ENCODE assay signal across 1 cellular context in the genomic region with DNA sequence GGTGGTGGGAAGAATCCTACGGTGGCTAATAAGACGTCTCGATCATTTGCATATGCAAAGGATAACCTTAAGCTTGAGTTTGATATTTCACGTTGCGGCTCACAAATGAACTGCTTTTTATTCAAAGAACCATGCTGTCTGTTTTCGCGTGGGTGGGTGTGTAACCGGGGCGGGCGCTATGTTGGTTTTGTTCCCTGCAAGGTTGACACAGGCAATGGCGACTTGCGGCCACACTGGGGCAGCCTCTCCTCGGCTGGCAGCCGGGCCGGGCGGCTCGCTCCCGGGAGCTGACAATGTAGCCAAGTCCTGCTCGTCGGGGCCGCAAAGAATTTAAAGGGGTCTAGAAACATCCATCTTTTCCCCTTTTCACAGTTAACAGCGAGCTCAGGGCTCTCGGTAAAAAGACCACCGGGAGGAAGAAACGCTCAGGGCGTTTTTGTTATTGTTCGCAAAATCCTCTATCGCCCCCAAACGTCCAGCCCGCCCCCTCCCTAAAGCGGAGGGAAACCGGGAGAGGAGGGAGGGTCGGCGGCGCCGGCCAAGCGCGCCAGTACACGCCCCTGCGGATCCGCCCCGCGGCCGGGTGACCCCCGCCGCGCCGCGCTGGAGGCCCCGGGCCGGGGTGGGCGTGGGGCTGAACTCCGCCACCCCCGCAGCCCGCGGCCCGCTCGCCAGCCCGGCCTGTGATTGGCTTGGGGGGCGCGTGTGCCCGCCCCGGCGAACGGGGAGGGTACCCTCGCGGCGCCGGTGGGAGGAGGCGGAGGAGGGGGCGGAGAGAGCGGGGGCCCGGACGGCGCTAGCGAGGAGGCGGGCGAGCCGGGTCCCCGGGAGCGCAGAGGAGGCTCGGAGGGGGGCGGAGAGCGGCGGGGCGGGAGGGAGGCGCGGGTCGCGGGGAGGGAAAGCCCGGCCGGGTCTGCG.
TF ChIP-seq lines count a peak whose summit lies in the region.

TSS of gene NEDD4L (plus strand) at position 775 of the 918 bp plus-strand sequence. CDS start 435 bp downstream, outside the sequence.

TF ChIP-seq in HEK293, 187 proteins besides CTCF, POLR2A, EP300 and RAD21 (continued from another document and continues in another):
- TF ChIP-seq, protein P1, sequence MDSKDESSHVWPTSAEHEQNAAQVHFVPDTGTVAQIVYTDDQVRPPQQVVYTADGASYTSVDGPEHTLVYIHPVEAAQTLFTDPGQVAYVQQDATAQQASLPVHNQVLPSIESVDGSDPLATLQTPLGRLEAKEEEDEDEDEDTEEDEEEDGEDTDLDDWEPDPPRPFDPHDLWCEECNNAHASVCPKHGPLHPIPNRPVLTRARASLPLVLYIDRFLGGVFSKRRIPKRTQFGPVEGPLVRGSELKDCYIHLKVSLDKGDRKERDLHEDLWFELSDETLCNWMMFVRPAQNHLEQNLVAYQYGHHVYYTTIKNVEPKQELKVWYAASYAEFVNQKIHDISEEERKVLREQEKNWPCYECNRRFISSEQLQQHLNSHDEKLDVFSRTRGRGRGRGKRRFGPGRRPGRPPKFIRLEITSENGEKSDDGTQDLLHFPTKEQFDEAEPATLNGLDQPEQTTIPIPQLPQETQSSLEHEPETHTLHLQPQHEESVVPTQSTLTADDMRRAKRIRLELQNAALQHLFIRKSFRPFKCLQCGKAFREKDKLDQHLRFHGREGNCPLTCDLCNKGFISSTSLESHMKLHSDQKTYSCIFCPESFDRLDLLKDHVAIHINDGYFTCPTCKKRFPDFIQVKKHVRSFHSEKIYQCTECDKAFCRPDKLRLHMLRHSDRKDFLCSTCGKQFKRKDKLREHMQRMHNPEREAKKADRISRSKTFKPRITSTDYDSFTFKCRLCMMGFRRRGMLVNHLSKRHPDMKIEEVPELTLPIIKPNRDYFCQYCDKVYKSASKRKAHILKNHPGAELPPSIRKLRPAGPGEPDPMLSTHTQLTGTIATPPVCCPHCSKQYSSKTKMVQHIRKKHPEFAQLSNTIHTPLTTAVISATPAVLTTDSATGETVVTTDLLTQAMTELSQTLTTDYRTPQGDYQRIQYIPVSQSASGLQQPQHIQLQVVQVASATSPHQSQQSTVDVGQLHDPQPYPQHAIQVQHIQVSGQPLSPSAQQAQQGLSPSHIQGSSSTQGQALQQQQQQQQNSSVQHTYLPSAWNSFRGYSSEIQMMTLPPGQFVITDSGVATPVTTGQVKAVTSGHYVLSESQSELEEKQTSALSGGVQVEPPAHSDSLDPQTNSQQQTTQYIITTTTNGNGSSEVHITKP (tag by site-specific recombination; IDR thresholded peaks at IDR 0.05) = peak; percentile 59; the same call in 1 of the 2 replicates
- TF ChIP-seq ZNF169 (tag by site-specific recombination; IDR thresholded peaks at IDR 0.05) = no peak
- TF ChIP-seq ZNF701 (tag by site-specific recombination; IDR thresholded peaks at IDR 0.05) = no peak
- no peak for TF ChIP-seq ZNF404 (tag by site-specific recombination; IDR thresholded peaks at IDR 0.05)
- TF ChIP-seq ZNF214 (tag by site-specific recombination; IDR thresholded peaks at IDR 0.05; ENCODE audit: borderline replicate concordance) = no peak
- no peak for TF ChIP-seq ZNF133 (tag by site-specific recombination; IDR thresholded peaks at IDR 0.05)
- TF ChIP-seq ZNF148 (tag by site-specific recombination; IDR thresholded peaks at IDR 0.05; ENCODE audit: borderline replicate concordance) = no peak
- TF ChIP-seq KLF8 (tag by site-specific recombination; IDR thresholded peaks at IDR 0.05) = peak; percentile 60
- TF ChIP-seq ZNF335 (tag by site-specific recombination; conservative IDR thresholded peaks at IDR 0.05) = peak; percentile 72
- TF ChIP-seq ZEB2 (tag by site-specific recombination; IDR thresholded peaks at IDR 0.05) = peak; percentile 76; the same call in 1 of the 2 replicates
- TF ChIP-seq ZNF274 (IDR thresholded peaks at IDR 0.05; ENCODE audit: low read length) = no peak
- TF ChIP-seq ZNF274 (tag by site-specific recombination; IDR thresholded peaks at IDR 0.05; ENCODE audit: borderline replicate concordance) = no peak
- no peak for TF ChIP-seq ZNF114 (tag by site-specific recombination; IDR thresholded peaks at IDR 0.05)
- TF ChIP-seq OSR2 (tag by site-specific recombination; IDR thresholded peaks at IDR 0.05) = no peak
- TF ChIP-seq, protein P2, sequence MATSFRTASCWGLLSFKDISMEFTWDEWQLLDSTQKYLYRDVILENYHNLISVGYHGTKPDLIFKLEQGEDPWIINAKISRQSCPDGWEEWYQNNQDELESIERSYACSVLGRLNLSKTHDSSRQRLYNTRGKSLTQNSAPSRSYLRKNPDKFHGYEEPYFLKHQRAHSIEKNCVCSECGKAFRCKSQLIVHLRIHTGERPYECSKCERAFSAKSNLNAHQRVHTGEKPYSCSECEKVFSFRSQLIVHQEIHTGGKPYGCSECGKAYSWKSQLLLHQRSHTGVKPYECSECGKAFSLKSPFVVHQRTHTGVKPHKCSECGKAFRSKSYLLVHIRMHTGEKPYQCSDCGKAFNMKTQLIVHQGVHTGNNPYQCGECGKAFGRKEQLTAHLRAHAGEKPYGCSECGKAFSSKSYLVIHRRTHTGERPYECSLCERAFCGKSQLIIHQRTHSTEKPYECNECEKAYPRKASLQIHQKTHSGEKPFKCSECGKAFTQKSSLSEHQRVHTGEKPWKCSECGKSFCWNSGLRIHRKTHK (tag by site-specific recombination; IDR thresholded peaks at IDR 0.05) = no peak
- peak; percentile 43 for TF ChIP-seq SP2 (tag by site-specific recombination; IDR thresholded peaks at IDR 0.05)
- 0 out of 2 replicates have a peak, but pooled peaks have one; percentile 40 for TF ChIP-seq ZBTB48 (tag by site-specific recombination; IDR thresholded peaks at IDR 0.05)
- no peak for TF ChIP-seq ZNF785 (tag by site-specific recombination; IDR thresholded peaks at IDR 0.05)
- TF ChIP-seq ZNF660 (tag by site-specific recombination; IDR thresholded peaks at IDR 0.05) = no peak
- TF ChIP-seq ZNF629 (tag by site-specific recombination; IDR thresholded peaks at IDR 0.05) = 0 out of 2 replicates have a peak, but pooled peaks have one; percentile 32
- no peak for TF ChIP-seq ZNF664 (tag by site-specific recombination; IDR thresholded peaks at IDR 0.05)
- TF ChIP-seq ZNF24 (tag by site-specific recombination; IDR thresholded peaks at IDR 0.05) = no peak
- TF ChIP-seq ZNF48 (tag by site-specific recombination; IDR thresholded peaks at IDR 0.05) = no peak
- no peak for TF ChIP-seq ZNF76 (tag by site-specific recombination; IDR thresholded peaks at IDR 0.05; ENCODE audit: borderline replicate concordance, low read depth)
- TF ChIP-seq ZNF549 (tag by site-specific recombination; IDR thresholded peaks at IDR 0.05) = no peak
- no peak for TF ChIP-seq SALL2 (tag by site-specific recombination; IDR thresholded peaks at IDR 0.05; ENCODE audit: borderline replicate concordance)
- TF ChIP-seq ZNF394 (tag by site-specific recombination; IDR thresholded peaks at IDR 0.05; ENCODE audit: borderline replicate concordance) = no peak
- TF ChIP-seq ZNF488 (tag by site-specific recombination; IDR thresholded peaks at IDR 0.05) = no peak
- TF ChIP-seq ZNF626 (tag by site-specific recombination; IDR thresholded peaks at IDR 0.05) = no peak
- no peak for TF ChIP-seq ZNF426 (tag by site-specific recombination; IDR thresholded peaks at IDR 0.05)
- TF ChIP-seq ZNF155 (tag by site-specific recombination; IDR thresholded peaks at IDR 0.05) = no peak
- TF ChIP-seq ZNF366 (tag by site-specific recombination; conservative IDR thresholded peaks at IDR 0.05) = peak; percentile 52; the same call in 1 of the 2 replicates
- TF ChIP-seq REPIN1 (tag by site-specific recombination; IDR thresholded peaks at IDR 0.05; ENCODE audit: low read depth) = no peak
- TF ChIP-seq ZNF501 (tag by site-specific recombination; IDR thresholded peaks at IDR 0.05) = no peak
- peak; percentile 74 for TF ChIP-seq GLIS1 (tag by site-specific recombination; IDR thresholded peaks at IDR 0.05)
- no peak for TF ChIP-seq ZNF121 (tag by site-specific recombination; IDR thresholded peaks at IDR 0.05)
- TF ChIP-seq ZNF777 (tag by site-specific recombination; IDR thresholded peaks at IDR 0.05; ENCODE audit: borderline replicate concordance) = no peak
- TF ChIP-seq, protein P3, sequence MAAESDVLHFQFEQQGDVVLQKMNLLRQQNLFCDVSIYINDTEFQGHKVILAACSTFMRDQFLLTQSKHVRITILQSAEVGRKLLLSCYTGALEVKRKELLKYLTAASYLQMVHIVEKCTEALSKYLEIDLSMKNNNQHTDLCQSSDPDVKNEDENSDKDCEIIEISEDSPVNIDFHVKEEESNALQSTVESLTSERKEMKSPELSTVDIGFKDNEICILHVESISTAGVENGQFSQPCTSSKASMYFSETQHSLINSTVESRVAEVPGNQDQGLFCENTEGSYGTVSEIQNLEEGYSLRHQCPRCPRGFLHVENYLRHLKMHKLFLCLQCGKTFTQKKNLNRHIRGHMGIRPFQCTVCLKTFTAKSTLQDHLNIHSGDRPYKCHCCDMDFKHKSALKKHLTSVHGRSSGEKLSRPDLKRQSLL (tag by site-specific recombination; IDR thresholded peaks at IDR 0.05) = peak; percentile 13; the same call in 1 of the 2 replicates
- TF ChIP-seq ZFHX2 (tag by site-specific recombination; conservative IDR thresholded peaks at IDR 0.05) = peak; percentile 96
- TF ChIP-seq ZNF521 (tag by site-specific recombination; IDR thresholded peaks at IDR 0.05) = no peak
- TF ChIP-seq, protein P4, sequence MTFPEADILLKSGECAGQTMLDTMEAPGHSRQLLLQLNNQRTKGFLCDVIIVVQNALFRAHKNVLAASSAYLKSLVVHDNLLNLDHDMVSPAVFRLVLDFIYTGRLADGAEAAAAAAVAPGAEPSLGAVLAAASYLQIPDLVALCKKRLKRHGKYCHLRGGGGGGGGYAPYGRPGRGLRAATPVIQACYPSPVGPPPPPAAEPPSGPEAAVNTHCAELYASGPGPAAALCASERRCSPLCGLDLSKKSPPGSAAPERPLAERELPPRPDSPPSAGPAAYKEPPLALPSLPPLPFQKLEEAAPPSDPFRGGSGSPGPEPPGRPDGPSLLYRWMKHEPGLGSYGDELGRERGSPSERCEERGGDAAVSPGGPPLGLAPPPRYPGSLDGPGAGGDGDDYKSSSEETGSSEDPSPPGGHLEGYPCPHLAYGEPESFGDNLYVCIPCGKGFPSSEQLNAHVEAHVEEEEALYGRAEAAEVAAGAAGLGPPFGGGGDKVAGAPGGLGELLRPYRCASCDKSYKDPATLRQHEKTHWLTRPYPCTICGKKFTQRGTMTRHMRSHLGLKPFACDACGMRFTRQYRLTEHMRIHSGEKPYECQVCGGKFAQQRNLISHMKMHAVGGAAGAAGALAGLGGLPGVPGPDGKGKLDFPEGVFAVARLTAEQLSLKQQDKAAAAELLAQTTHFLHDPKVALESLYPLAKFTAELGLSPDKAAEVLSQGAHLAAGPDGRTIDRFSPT (tag by site-specific recombination; IDR thresholded peaks at IDR 0.05) = 0 out of 2 replicates have a peak, but pooled peaks have one; percentile 44
- TF ChIP-seq ZSCAN23 (tag by site-specific recombination; IDR thresholded peaks at IDR 0.05) = no peak
- TF ChIP-seq ZIC2 (tag by site-specific recombination; IDR thresholded peaks at IDR 0.05) = no peak
- TF ChIP-seq PBX3 (CRISPR knock-in tag; IDR thresholded peaks at IDR 0.05) = no peak
- TF ChIP-seq ZNF184 (tag by site-specific recombination; IDR thresholded peaks at IDR 0.05) = no peak
- no peak for TF ChIP-seq YY2 (tag by site-specific recombination; IDR thresholded peaks at IDR 0.05)
- no peak for TF ChIP-seq ZNF623 (tag by site-specific recombination; IDR thresholded peaks at IDR 0.05)
- no peak for TF ChIP-seq ZNF704 (tag by site-specific recombination; IDR thresholded peaks at IDR 0.05)
- no peak for TF ChIP-seq ZNF19 (tag by site-specific recombination; IDR thresholded peaks at IDR 0.05; ENCODE audit: low read depth)
- TF ChIP-seq ZNF248 (tag by site-specific recombination; IDR thresholded peaks at IDR 0.05) = no peak
